In genomic region chr3:185677146-185677829, GRCh38 we compare ENCODE assay signal across 9 cellular contexts.
DNase-seq lines count a peak whose midpoint lies in the region; ATAC-seq and TF ChIP-seq lines count a peak whose summit lies in the region.
"Had no signal": no experiment of that assay in that cellular context is flagged by ENCODE, and none has a peak within 500 bp of the region (broad histone marks: within the 10 kb centered on the region; RNA-seq: fewer than 3 reads in every experiment).

No MANE protein-coding gene starts in this region.

- H3K4me3 ChIP-seq in GM23248, result no peak overlapping the region
- H3K4me3 ChIP-seq in liver (ENCODE audit: low read depth in 1 of 3, low read length in 3 of 3), result no peak overlapping the region
- H3K4me3 ChIP-seq: skin epidermis had no signal

- H3K27ac ChIP-seq in GM23248 (peak overlapping the region; percentile 22), liver (ENCODE audit: low read depth in 1 of 2, low read length in 2 of 2) (no peak overlapping the region)
- H3K27ac ChIP-seq: skin epidermis had no signal

- H3K9me3 ChIP-seq in GM23248 (ENCODE audit: low read depth), result no peaks in the 10 kb centered on the region
- no peaks in the 10 kb centered on the region for H3K9me3 ChIP-seq in liver (ENCODE audit: control insufficient read depth in 4 of 4, low read length in 3 of 4)

- H3K4me1 ChIP-seq in GM23248 (ENCODE audit: insufficient read depth) (peaks cover 17% of the 10 kb centered on the region), liver (ENCODE audit: control insufficient read depth in 4 of 4, insufficient read depth in 4 of 4, low read length in 3 of 4) (no peaks in the 10 kb centered on the region)

- H4K20me1 ChIP-seq in GM23248 (ENCODE audit: insufficient read depth), result no peaks in the 10 kb centered on the region

- no peak overlapping the region for H3K4me2 ChIP-seq in GM23248 (ENCODE audit: unreplicated experiment)

- H3K9me2 ChIP-seq in GM23248 (ENCODE audit: insufficient read depth), result no peaks in the 10 kb centered on the region

- H3K79me2 ChIP-seq in GM23248 (ENCODE audit: insufficient read depth), result peaks cover 76% of the 10 kb centered on the region

- TF ChIP-seq CTCF in liver (IDR thresholded peaks at IDR 0.05; ENCODE audit: low read depth, low read length, missing input control), result peak; percentile 70

- DNase-seq in COLO829 (ENCODE audit: low spot score) (peak; percentile 81), GM23248 (peak; percentile 86), NCI-H524 (lab: John Stamatoyannopoulos, UW) (peak; percentile 27 to 69), T47D (ENCODE audit: low read depth in 1 of 2, low spot score in 1 of 2) (peak; percentile 79 to 94), medulla oblongata (ENCODE audit: extremely low spot score) (no peak)

- peak overlapping the region; percentile 5; the same call in 1 of the 2 replicates for H3K9ac ChIP-seq in GM23248
- H3K9ac ChIP-seq in liver (ENCODE audit: low read depth in 1 of 2, low read length in 2 of 2), result no peak overlapping the region

- H3K27me3 ChIP-seq in GM23248 (replicated peaks; ENCODE audit: insufficient read depth) (no peaks in the 10 kb centered on the region), liver (ENCODE audit: control insufficient read depth in 4 of 4, insufficient read depth in 4 of 4, low read length in 3 of 4) (no peaks in the 10 kb centered on the region)

- in situ Hi-C loops in GM23248 (cut with MboI) (loop anchor here (10.0 kb wide), 1 partner anchor 248 kb away; no protein-coding TSS in a partner anchor), T47D (cut with HindIII; ENCODE audit: low pct_unique_long_range_greater_than_20kb, low sequenced_read_pairs) (no loop called here)

- peaks cover 27% of the 10 kb centered on the region; the same call in 1 of the 2 replicates for H3F3A ChIP-seq in GM23248 (ENCODE audit: insufficient read depth)

- TF ChIP-seq RAD21 in liver (IDR thresholded peaks at IDR 0.05), result peak; percentile 87 to 91

- 100% methylated on average over 1 of the region's 1 CpG; no CpG with 5 or more reads in 1 of the 2 experiments for WGBS in GM23248 (ENCODE audit: low coverage in 1 of 2, low lambda C conversion rate in 2 of 2, missing lambda C conversion rate in 2 of 2), 2 experiments
- 98% methylated on average over 1 of the region's 1 CpG for WGBS in liver

- no peak overlapping the region for H2AFZ ChIP-seq in GM23248

- peaks cover 67% of the 10 kb centered on the region for H3K36me3 ChIP-seq in GM23248 (ENCODE audit: low read depth)
- no peaks in the 10 kb centered on the region for H3K36me3 ChIP-seq in liver (ENCODE audit: control insufficient read depth in 4 of 4, insufficient read depth in 3 of 4, low read depth in 1 of 4, low read length in 3 of 4)

- ATAC-seq in GM21390 (IDR thresholded peaks at IDR 0.05; ENCODE audit: unreplicated experiment) (no peak), GM18907 (IDR thresholded peaks at IDR 0.05; ENCODE audit: unreplicated experiment) (no peak)

TF ChIP-seq in liver, 16 proteins besides CTCF, POLR2A, EP300 and RAD21:
- TF ChIP-seq, protein P1, sequence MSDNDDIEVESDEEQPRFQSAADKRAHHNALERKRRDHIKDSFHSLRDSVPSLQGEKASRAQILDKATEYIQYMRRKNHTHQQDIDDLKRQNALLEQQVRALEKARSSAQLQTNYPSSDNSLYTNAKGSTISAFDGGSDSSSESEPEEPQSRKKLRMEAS (IDR thresholded peaks at IDR 0.05), result no peak
- TF ChIP-seq JUND (IDR thresholded peaks at IDR 0.05) (no peak), HNF4A (conservative IDR thresholded peaks at IDR 0.05) (no peak), HNF4G (IDR thresholded peaks at IDR 0.05) (no peak), FOXA1 (IDR thresholded peaks at IDR 0.05) (no peak), ATF3 (IDR thresholded peaks at IDR 0.05) (no peak), GABPA (IDR thresholded peaks at IDR 0.05 in 1 of 2, conservative IDR thresholded peaks at IDR 0.05 in 1 of 2) (no peak), FOXA2 (IDR thresholded peaks at IDR 0.05) (no peak), ZBTB33 (IDR thresholded peaks at IDR 0.05) (no peak), SP1 (IDR thresholded peaks at IDR 0.05) (no peak), YY1 (IDR thresholded peaks at IDR 0.05) (no peak), TAF1 (conservative IDR thresholded peaks at IDR 0.05) (no peak), EGR1 (IDR thresholded peaks at IDR 0.05; ENCODE audit: low read depth in 2 of 2) (no peak), NR2F2 (IDR thresholded peaks at IDR 0.05) (no peak), RXRA (IDR thresholded peaks at IDR 0.05) (no peak)
- TF ChIP-seq, protein P2, sequence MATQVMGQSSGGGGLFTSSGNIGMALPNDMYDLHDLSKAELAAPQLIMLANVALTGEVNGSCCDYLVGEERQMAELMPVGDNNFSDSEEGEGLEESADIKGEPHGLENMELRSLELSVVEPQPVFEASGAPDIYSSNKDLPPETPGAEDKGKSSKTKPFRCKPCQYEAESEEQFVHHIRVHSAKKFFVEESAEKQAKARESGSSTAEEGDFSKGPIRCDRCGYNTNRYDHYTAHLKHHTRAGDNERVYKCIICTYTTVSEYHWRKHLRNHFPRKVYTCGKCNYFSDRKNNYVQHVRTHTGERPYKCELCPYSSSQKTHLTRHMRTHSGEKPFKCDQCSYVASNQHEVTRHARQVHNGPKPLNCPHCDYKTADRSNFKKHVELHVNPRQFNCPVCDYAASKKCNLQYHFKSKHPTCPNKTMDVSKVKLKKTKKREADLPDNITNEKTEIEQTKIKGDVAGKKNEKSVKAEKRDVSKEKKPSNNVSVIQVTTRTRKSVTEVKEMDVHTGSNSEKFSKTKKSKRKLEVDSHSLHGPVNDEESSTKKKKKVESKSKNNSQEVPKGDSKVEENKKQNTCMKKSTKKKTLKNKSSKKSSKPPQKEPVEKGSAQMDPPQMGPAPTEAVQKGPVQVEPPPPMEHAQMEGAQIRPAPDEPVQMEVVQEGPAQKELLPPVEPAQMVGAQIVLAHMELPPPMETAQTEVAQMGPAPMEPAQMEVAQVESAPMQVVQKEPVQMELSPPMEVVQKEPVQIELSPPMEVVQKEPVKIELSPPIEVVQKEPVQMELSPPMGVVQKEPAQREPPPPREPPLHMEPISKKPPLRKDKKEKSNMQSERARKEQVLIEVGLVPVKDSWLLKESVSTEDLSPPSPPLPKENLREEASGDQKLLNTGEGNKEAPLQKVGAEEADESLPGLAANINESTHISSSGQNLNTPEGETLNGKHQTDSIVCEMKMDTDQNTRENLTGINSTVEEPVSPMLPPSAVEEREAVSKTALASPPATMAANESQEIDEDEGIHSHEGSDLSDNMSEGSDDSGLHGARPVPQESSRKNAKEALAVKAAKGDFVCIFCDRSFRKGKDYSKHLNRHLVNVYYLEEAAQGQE (IDR thresholded peaks at IDR 0.05), result no peak
